In the genomic region with DNA sequence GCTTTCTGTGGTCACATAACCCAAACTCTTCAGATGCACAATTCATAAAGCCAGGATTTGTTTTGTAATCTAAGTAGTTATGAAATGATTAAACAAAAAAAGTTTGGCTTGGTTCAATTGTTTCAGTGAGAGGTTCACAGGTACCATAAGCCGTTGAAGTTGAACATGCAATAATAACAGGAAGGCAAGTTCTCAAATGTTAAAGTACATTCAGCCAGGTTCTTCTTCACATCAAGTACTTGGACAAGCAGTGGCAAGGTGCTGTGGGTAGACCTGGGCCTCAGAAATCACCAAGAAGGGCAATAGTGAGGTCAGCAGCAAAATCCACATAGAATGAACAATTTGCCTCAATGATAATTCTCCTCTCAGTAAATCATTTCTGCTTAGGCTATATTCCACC, we compare ENCODE assay signal across 25 cellular contexts.
"Had no signal": no experiment of that assay in that cellular context is flagged by ENCODE, and none has a peak within 500 bp of the region (broad histone marks: within the 10 kb centered on the region; RNA-seq: fewer than 3 reads in every experiment).

No MANE protein-coding gene starts in this region.

- H3K9me3 ChIP-seq: prostate gland, right atrium auricular region, suprapubic skin, transverse colon, vagina had no signal

- DNase-seq: dermis blood vessel endothelial cell; effector memory CD8-positive, alpha-beta T cell; erythroblast; hypothalamus; immature natural killer cell; islet precursor cell; naive thymus-derived CD8-positive, alpha-beta T cell; nephron progenitor cell; nucleus accumbens; stimulated activated CD4-positive, alpha-beta T cell treated with anti-CD3 and anti-CD28 coated beads, Interleukin-12 subunit alpha, Interleukin-12 subunit beta, amount 100 ng/mL, for 4 hours; stimulated activated CD4-positive, alpha-beta T cell treated with anti-CD3 and anti-CD28 coated beads, Interleukin-1b, Interleukin-23, amount 100 ng/mL, for 48 hours; stimulated activated CD4-positive, alpha-beta T cell treated with anti-CD3 and anti-CD28 coated beads, Interleukin-4, amount 100 ng/mL, for 1 hour; stimulated activated CD8-positive, alpha-beta memory T cell treated with anti-CD3 and anti-CD28 coated beads, Interleukin-4, amount 100 ng/mL, for 48 hours; stimulated activated naive CD4-positive, alpha-beta T cell; stimulated activated naive CD8-positive, alpha-beta T cell treated with anti-CD3 and anti-CD28 coated beads, Interleukin-15, amount 100 ng/mL, for 72 hours; transverse colon had no signal

- ATAC-seq: effector memory CD8-positive, alpha-beta T cell; naive thymus-derived CD8-positive, alpha-beta T cell; sciatic nerve; stimulated activated naive CD8-positive, alpha-beta T cell treated with anti-CD3 and anti-CD28 coated beads, Interleukin-15, amount 100 ng/mL, for 72 hours had no signal

- H3K4me1 ChIP-seq: prostate gland, right atrium auricular region, suprapubic skin, transverse colon, vagina had no signal

- H3K27ac ChIP-seq: coronary artery, prostate gland, right atrium auricular region, suprapubic skin, transverse colon, vagina had no signal

- H3K27me3 ChIP-seq: right atrium auricular region, suprapubic skin, transverse colon, vagina had no signal

- H3K4me2 ChIP-seq: smooth muscle cell had no signal

- FAIRE-seq: endometrium, frontal cortex had no signal

- H3K4me3 ChIP-seq: coronary artery, prostate gland, right atrium auricular region, smooth muscle cell, suprapubic skin, transverse colon, vagina had no signal

- H3K36me3 ChIP-seq: prostate gland, right atrium auricular region, suprapubic skin, transverse colon, vagina had no signal
